25 cellular contexts compared by ENCODE assay signal in the genomic region with DNA sequence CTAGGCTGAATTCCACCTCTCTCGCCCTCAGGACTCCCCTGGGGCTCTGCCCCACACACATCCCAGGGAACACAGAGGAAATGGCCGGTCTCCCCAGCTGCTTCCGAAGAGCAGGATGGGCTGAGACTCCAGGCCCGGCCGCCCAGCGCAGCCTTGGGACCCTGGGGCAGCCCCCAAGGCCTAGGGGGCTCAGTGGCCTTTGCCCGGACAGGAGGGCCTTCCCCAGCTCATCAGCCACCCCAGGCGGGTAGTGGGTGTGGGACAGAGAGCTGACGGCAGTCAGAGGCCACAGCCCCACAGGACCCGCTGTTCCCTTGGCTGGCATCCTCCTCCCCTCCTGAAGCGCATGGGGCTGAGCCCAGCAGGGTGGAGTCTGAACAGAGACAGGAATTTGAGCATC. TPM values are rescaled to one million over a fixed set of nuclear protein-coding genes. Genes with fewer than 3 reads are reported as not detected.
DNase-seq lines count a peak whose midpoint lies in the region; ATAC-seq and TF ChIP-seq lines count a peak whose summit lies in the region.
"Had no signal": no experiment of that assay in that cellular context is flagged by ENCODE, and none has a peak within 500 bp of the region (broad histone marks: within the 10 kb centered on the region; RNA-seq: fewer than 3 reads in every experiment).

No MANE protein-coding gene starts in this region.

- ATAC-seq in GM18907 (IDR thresholded peaks at IDR 0.05; ENCODE audit: unreplicated experiment), result peak; percentile 19
- peak; percentile 40 for ATAC-seq in stimulated activated effector memory CD8-positive, alpha-beta T cell treated with anti-CD3 and anti-CD28 coated beads, Interleukin-12 subunit alpha, Interleukin-12 subunit beta, amount 100 ng/mL, for 72 hours
- ATAC-seq: left lobe of liver had no signal

- peaks cover 31% of the 10 kb centered on the region for H3K4me1 Mint-ChIP-seq in stimulated activated effector memory CD8-positive, alpha-beta T cell treated with anti-CD3 and anti-CD28 coated beads, Interleukin-12 subunit alpha, Interleukin-12 subunit beta, amount 100 ng/mL, for 72 hours
- H3K4me1 Mint-ChIP-seq in chondrocyte (ENCODE audit: low read depth) (no peaks in the 10 kb centered on the region), Calu3 (ENCODE audit: low read depth, unreplicated experiment) (no peaks in the 10 kb centered on the region)

- no peak for TF ChIP-seq POLR2A in NB4 (IDR thresholded peaks at IDR 0.05; ENCODE audit: extremely low read depth, insufficient read length)
- no peak for TF ChIP-seq POLR2A in erythroblast (IDR thresholded peaks at IDR 0.05; ENCODE audit: low read length)

- peaks cover 5% of the 10 kb centered on the region for H3K36me3 Mint-ChIP-seq in stimulated activated effector memory CD8-positive, alpha-beta T cell treated with anti-CD3 and anti-CD28 coated beads, Interleukin-12 subunit alpha, Interleukin-12 subunit beta, amount 100 ng/mL, for 72 hours
- H3K36me3 Mint-ChIP-seq in chondrocyte (ENCODE audit: low read depth), result no peaks in the 10 kb centered on the region
- H3K36me3 Mint-ChIP-seq in Calu3 (ENCODE audit: insufficient read depth, unreplicated experiment), result peaks cover 4% of the 10 kb centered on the region
- H3K36me3 Mint-ChIP-seq: brain had no signal

- intact Hi-C loops in Calu3 (cut with micrococcal nuclease; ENCODE audit: unreplicated experiment), result no loop called here

- no peaks in the 10 kb centered on the region for H3K9me3 Mint-ChIP-seq in stimulated activated effector memory CD8-positive, alpha-beta T cell treated with anti-CD3 and anti-CD28 coated beads, Interleukin-12 subunit alpha, Interleukin-12 subunit beta, amount 100 ng/mL, for 72 hours
- H3K9me3 Mint-ChIP-seq in chondrocyte (ENCODE audit: low read depth), result no peaks in the 10 kb centered on the region
- no peaks in the 10 kb centered on the region for H3K9me3 Mint-ChIP-seq in Calu3 (ENCODE audit: low read depth, unreplicated experiment)
- H3K9me3 Mint-ChIP-seq: activated T-cell treated with anti-CD3 and anti-CD28 coated beads, Interleukin-2, amount 50 U/mL, for 4 hours; CD4-positive, alpha-beta T cell had no signal

- peak overlapping the region; percentile 81 for H3K27ac Mint-ChIP-seq in stimulated activated effector memory CD8-positive, alpha-beta T cell treated with anti-CD3 and anti-CD28 coated beads, Interleukin-12 subunit alpha, Interleukin-12 subunit beta, amount 100 ng/mL, for 72 hours
- H3K27ac Mint-ChIP-seq in chondrocyte (ENCODE audit: unreplicated experiment), result no peak overlapping the region
- no peak overlapping the region for H3K27ac Mint-ChIP-seq in Calu3 (ENCODE audit: unreplicated experiment)
- H3K27ac Mint-ChIP-seq: CD4-positive, alpha-beta T cell had no signal

- H3K27me3 Mint-ChIP-seq in chondrocyte (ENCODE audit: low read depth), result peaks cover 19% of the 10 kb centered on the region
- peaks cover 100% of the 10 kb centered on the region for H3K27me3 Mint-ChIP-seq in Calu3 (ENCODE audit: unreplicated experiment)
- H3K27me3 Mint-ChIP-seq: brain; CD4-positive, alpha-beta T cell had no signal

- CTCF ChIA-PET in Calu3 (lab: Charles Lee), result no interaction called here

- no TSS peak for BruUV-seq in Calu3 (replicated peaks; lab: Mats Ljungman, UMichigan)

- H3K4me3 Mint-ChIP-seq in stimulated activated effector memory CD8-positive, alpha-beta T cell treated with anti-CD3 and anti-CD28 coated beads, Interleukin-12 subunit alpha, Interleukin-12 subunit beta, amount 100 ng/mL, for 72 hours, result peak overlapping the region; percentile 8
- H3K4me3 Mint-ChIP-seq in chondrocyte (ENCODE audit: unreplicated experiment) (no peak overlapping the region), Calu3 (ENCODE audit: low read depth, unreplicated experiment) (no peak overlapping the region)
- H3K4me3 Mint-ChIP-seq: activated T-cell treated with anti-CD3 and anti-CD28 coated beads, Interleukin-2, amount 50 U/mL, for 4 hours; brain; CD4-positive, alpha-beta T cell had no signal

- no peak for TF ChIP-seq CTCF in GM10266 (IDR thresholded peaks at IDR 0.05; ENCODE audit: control insufficient read depth, insufficient read depth, low read depth, missing control alignments)
- TF ChIP-seq CTCF in NB4 (IDR thresholded peaks at IDR 0.05; ENCODE audit: low read depth, low read length), result no peak
- TF ChIP-seq CTCF in chondrocyte (IDR thresholded peaks at IDR 0.05), result no peak
- no peak for TF ChIP-seq CTCF in Calu3 (IDR thresholded peaks at IDR 0.05; ENCODE audit: unreplicated experiment)

- DNase-seq in GM10266 (ENCODE audit: extremely low spot score) (peak; percentile 63), NB4 (ENCODE audit: low read depth) (peak; percentile 41), chondrocyte (ENCODE audit: low spot score) (no peak), erythroblast (lab: John Stamatoyannopoulos, UW) (no peak), Calu3 (no peak)
- DNase-seq in stimulated activated effector memory CD8-positive, alpha-beta T cell treated with anti-CD3 and anti-CD28 coated beads, Interleukin-12 subunit alpha, Interleukin-12 subunit beta, amount 100 ng/mL, for 72 hours (ENCODE audit: low spot score in 2 of 2), result no peak
- DNase-seq: activated CD4-positive, alpha-beta T cell treated with anti-CD3 and anti-CD28 coated beads for 48 hours; activated T-cell treated with anti-CD3 and anti-CD28 coated beads, Interleukin-2, amount 50 U/mL, for 4 hours; CD4-positive, alpha-beta T cell; DMS153; effector CD4-positive, alpha-beta T cell; mesendoderm; NCI-H1694 treated with DMSO at 0.1 percent for 48 hours; NCI-H526; retina; stimulated activated CD4-positive, alpha-beta T cell treated with anti-CD3 and anti-CD28 coated beads, Interleukin-2, amount 100 ng/mL, for 48 hours; stimulated activated naive CD4-positive, alpha-beta T cell; T-helper 2 cell had no signal

- no peak overlapping the region for H3K4me3 ChIP-seq in NB4 (ENCODE audit: low read depth, low read length)

RNA-seq across cellular contexts. Expression of gene CBFA2T3, which starts 6.2 kb away (rescaled TPM):
- 0.23 TPM in 1 of 3 replicates, not detected in the others for total RNA-seq in chondrocyte
- not detected in 2 replicates for total RNA-seq in Calu3 (2022)
- total RNA-seq: fibroblast of villous mesenchyme, H4, HT1080, RPMI7951 had no signal

Comparison
In these comparisons a context has a peak if more than half of its experiments do, and no peak if none do; other contexts are left out.
1. DNase-seq: peak in GM10266 (single experiment) and NB4 (single experiment); none in stimulated activated effector memory CD8-positive, alpha-beta T cell treated with anti-CD3 and anti-CD28 coated beads, Interleukin-12 subunit alpha, Interleukin-12 subunit beta, amount 100 ng/mL, for 72 hours (0 of 2), chondrocyte (single experiment), erythroblast (0 of 2) and Calu3 (single experiment).